ENCODE assay signal across 14 cellular contexts in genomic region chr1:104064391-104064790, GRCh38.
"Had no signal": no experiment of that assay in that cellular context is flagged by ENCODE, and none has a peak within 500 bp of the region (broad histone marks: within the 10 kb centered on the region; RNA-seq: fewer than 3 reads in every experiment).

No MANE protein-coding gene starts in this region.

- FAIRE-seq: islet of Langerhans had no signal

- DNase-seq: activated CD4-positive, alpha-beta T cell treated with anti-CD3 and anti-CD28 coated beads, Interleukin-2, amount 50 U/mL, for 1 hour; activated naive CD4-positive, alpha-beta T cell treated with anti-CD3 and anti-CD28 coated beads, Interleukin-2, amount 50 U/mL, for 16 hours; adrenal gland; endodermal cell; glutamatergic neuron; mammary epithelial cell; mucosa of descending colon; psoas muscle; right lobe of liver; stimulated activated CD4-positive, alpha-beta T cell treated with anti-CD3 and anti-CD28 coated beads, Interleukin-2, amount 100 ng/mL, for 24 hours; stimulated activated naive CD4-positive, alpha-beta T cell; T-helper 2 cell had no signal

- H3K36me3 ChIP-seq: adrenal gland, right lobe of liver had no signal

- H3K4me1 ChIP-seq: adrenal gland, psoas muscle, right lobe of liver had no signal

- H3K27ac ChIP-seq: adrenal gland, psoas muscle, right lobe of liver had no signal

- H3K9me3 ChIP-seq: adrenal gland, mucosa of descending colon, psoas muscle, right lobe of liver had no signal

- H3K27me3 ChIP-seq: adrenal gland, right lobe of liver had no signal

- ATAC-seq: mucosa of descending colon; natural killer cell treated with Interleukin-12 subunit alpha and Interleukin-12 subunit beta and Interleukin-15 and Interleukin-18, amount 100 ng/mL, for 72 hours; psoas muscle; right lobe of liver had no signal

- H3K4me3 ChIP-seq: adrenal gland, mucosa of descending colon, psoas muscle, right lobe of liver had no signal
